ENCODE assay signal across 23 cellular contexts in genomic region chr7:132084776-132085388, GRCh38.
DNase-seq lines count a peak whose midpoint lies in the region; ATAC-seq and TF ChIP-seq lines count a peak whose summit lies in the region.
"Had no signal": no experiment of that assay in that cellular context is flagged by ENCODE, and none has a peak within 500 bp of the region (broad histone marks: within the 10 kb centered on the region; RNA-seq: fewer than 3 reads in every experiment).

No MANE protein-coding gene starts in this region.

- no peak overlapping the region for H3K4me3 ChIP-seq in SK-N-SH (ENCODE audit: low read depth in 2 of 2, low read length in 1 of 2)
- H3K4me3 ChIP-seq: body of pancreas, esophagus muscularis mucosa, left ventricle myocardium inferior, pancreas, spleen, upper lobe of right lung had no signal

- H3K4me1 ChIP-seq in SK-N-SH (ENCODE audit: control insufficient read depth in 1 of 2, insufficient read depth in 2 of 2, low read depth in 1 of 2, low read length in 1 of 2) = peaks cover 3 to 7% of the 10 kb centered on the region in 2 experiments; a peak in 2 of 4 replicates
- H3K4me1 ChIP-seq: body of pancreas, pancreas had no signal

- H3K36me3 ChIP-seq in SK-N-SH (replicated peaks in 1 of 2; ENCODE audit: control insufficient read depth in 1 of 2, insufficient read depth in 2 of 2, low read length in 1 of 2) = peaks cover 0 to 14% of the 10 kb centered on the region in 2 experiments
- H3K36me3 ChIP-seq: esophagus muscularis mucosa, left ventricle myocardium inferior, pancreas, spleen, upper lobe of right lung had no signal

- H3K9me2 ChIP-seq in SK-N-SH = no peaks in the 10 kb centered on the region

- no peak overlapping the region for H3K9ac ChIP-seq in SK-N-SH

- WGBS in SK-N-SH (ENCODE audit: low lambda C conversion rate) = 85% methylated on average over 8 of the region's 8 CpGs

- no peaks in the 10 kb centered on the region for H3K79me2 ChIP-seq in SK-N-SH (ENCODE audit: insufficient read depth)

- CTCF ChIA-PET in SK-N-SH (lab: Yijun Ruan, JAX) = interaction anchor here (1.5 kb wide), 1 partner anchor 12 kb away, joined by 3 read pairs; no protein-coding TSS in a partner anchor

- no peaks in the 10 kb centered on the region for H3K27me3 ChIP-seq in SK-N-SH (ENCODE audit: insufficient read depth)
- H3K27me3 ChIP-seq: body of pancreas, esophagus muscularis mucosa, pancreas, spleen, upper lobe of right lung had no signal

- no peak for TF ChIP-seq RAD21 in SK-N-SH (IDR thresholded peaks at IDR 0.05; ENCODE audit: low read length)

- no peaks in the 10 kb centered on the region for H4K20me1 ChIP-seq in SK-N-SH (ENCODE audit: insufficient read depth)

- no peak for TF ChIP-seq EP300 in SK-N-SH (IDR thresholded peaks at IDR 0.05; ENCODE audit: borderline replicate concordance in 1 of 2, low read depth in 1 of 2, low read length in 1 of 2)

- no peak overlapping the region for H3K4me2 ChIP-seq in SK-N-SH

- no peak overlapping the region for H3K27ac ChIP-seq in SK-N-SH (ENCODE audit: low read depth in 2 of 2, low read length in 1 of 2)
- H3K27ac ChIP-seq: body of pancreas, esophagus muscularis mucosa, left ventricle myocardium inferior, pancreas, spleen, upper lobe of right lung had no signal

- no peak for TF ChIP-seq CTCF in SK-N-SH (IDR thresholded peaks at IDR 0.05)

- no peaks in the 10 kb centered on the region for H3F3A ChIP-seq in SK-N-SH (replicated peaks; ENCODE audit: insufficient read depth)

- DNase-seq in A172 (ENCODE audit: low spot score) = peak; percentile 9
- DNase-seq in HT-29 (ENCODE audit: low spot score) = peak; percentile 9
- no peak for DNase-seq in SK-N-SH
- DNase-seq in iPS DF 19.7 (ENCODE audit: low read depth, low spot score) = peak; percentile 40
- DNase-seq in stimulated activated CD4-positive, alpha-beta T cell treated with anti-CD3 and anti-CD28 coated beads, Interleukin-4, amount 100 ng/mL, for 1 hour = no peak
- DNase-seq in NCI-H524 (lab: John Stamatoyannopoulos, UW) = no peak
- DNase-seq: activated CD4-positive, alpha-beta T cell treated with anti-CD3 and anti-CD28 coated beads, Interleukin-2, amount 10 ng/mL, durations not matched to agents 24 days and 14 days; activated naive CD4-positive, alpha-beta T cell treated with anti-CD3 and anti-CD28 coated beads, Interleukin-2, amount 50 U/mL, for 16 hours; activated T-cell treated with anti-CD3 and anti-CD28 coated beads for 4 hours; GF-D8; hippocampal formation; left ventricle myocardium inferior; NCI-H1092 treated with DMSO at 0.1 percent for 48 hours; pancreas; SHP77 treated with DMSO at 0.1 percent for 48 hours; spleen; stimulated activated naive CD4-positive, alpha-beta T cell; T-helper 9 cell; upper lobe of right lung had no signal

- no peak overlapping the region for H2AFZ ChIP-seq in SK-N-SH (ENCODE audit: low read depth)

- POLR2A ChIA-PET in SK-N-SH (lab: Yijun Ruan, JAX) = interaction anchor here (0.6 kb wide), 1 partner anchor 638 kb away, joined by 7 read pairs; no protein-coding TSS in a partner anchor

- ATAC-seq in HG03108 (IDR thresholded peaks at IDR 0.05; ENCODE audit: unreplicated experiment) = no peak
- no peak for ATAC-seq in HG03175 (IDR thresholded peaks at IDR 0.05; ENCODE audit: unreplicated experiment)
- ATAC-seq: body of pancreas, pancreas, upper lobe of right lung had no signal

- H3K9me3 ChIP-seq in SK-N-SH = no peaks in the 10 kb centered on the region
- H3K9me3 ChIP-seq: body of pancreas, esophagus muscularis mucosa, left ventricle myocardium inferior, pancreas, spleen, upper lobe of right lung had no signal

TF ChIP-seq in SK-N-SH, 30 proteins besides CTCF, POLR2A, EP300 and RAD21:
- TF ChIP-seq MAX (IDR thresholded peaks at IDR 0.05; ENCODE audit: low read depth) (no peak), YY1 (IDR thresholded peaks at IDR 0.05; ENCODE audit: low read depth) (no peak), MXI1 (IDR thresholded peaks at IDR 0.05; ENCODE audit: low read depth, low read length) (no peak), USF1 (IDR thresholded peaks at IDR 0.05; ENCODE audit: borderline replicate concordance, low read depth) (no peak), USF2 (IDR thresholded peaks at IDR 0.05; ENCODE audit: borderline replicate concordance, low read depth, low read length) (no peak), RFX5 (IDR thresholded peaks at IDR 0.05; ENCODE audit: low read length) (no peak), NRF1 (IDR thresholded peaks at IDR 0.05; ENCODE audit: low read depth, low read length) (no peak), PBX3 (IDR thresholded peaks at IDR 0.05) (peak; percentile 64)

Comparison
In these comparisons a context has a peak if more than half of its experiments do, and no peak if none do; other contexts are left out.
1. DNase-seq: peak in A172 (single experiment), HT-29 (single experiment) and iPS DF 19.7 (single experiment); none in SK-N-SH (single experiment), stimulated activated CD4-positive, alpha-beta T cell treated with anti-CD3 and anti-CD28 coated beads, Interleukin-4, amount 100 ng/mL, for 1 hour (single experiment) and NCI-H524 (0 of 2).